Comparison of ENCODE assay signal across 9 cellular contexts in the genomic region with DNA sequence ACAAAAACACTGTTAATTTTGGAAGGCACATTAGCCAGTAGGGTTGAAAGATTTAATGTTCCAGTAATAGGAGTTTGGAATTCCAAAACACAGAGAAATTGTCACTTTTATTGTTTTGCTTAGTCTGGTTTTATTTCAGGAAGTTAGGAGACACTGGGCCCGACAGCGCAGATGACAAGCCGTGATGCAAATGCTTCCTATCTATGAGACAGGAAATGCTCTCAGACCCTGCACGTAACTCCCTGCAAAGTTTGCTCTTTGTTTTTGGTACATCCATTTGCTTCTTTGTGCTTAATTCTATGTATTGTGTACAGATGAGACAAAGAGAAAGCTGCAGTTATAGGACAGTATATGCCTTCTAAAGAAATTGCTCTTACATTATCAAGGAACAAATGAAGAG.
DNase-seq lines count a peak whose midpoint lies in the region; ATAC-seq and TF ChIP-seq lines count a peak whose summit lies in the region.
"Had no signal": no experiment of that assay in that cellular context is flagged by ENCODE, and none has a peak within 500 bp of the region (broad histone marks: within the 10 kb centered on the region; RNA-seq: fewer than 3 reads in every experiment).

No MANE protein-coding gene starts in this region.

- no peaks in the 10 kb centered on the region for H3K27me3 Mint-ChIP-seq in CD4-positive, CD25-positive, alpha-beta regulatory T cell
- no peaks in the 10 kb centered on the region for H3K27me3 Mint-ChIP-seq in chondrocyte (ENCODE audit: low read depth)

- no peaks in the 10 kb centered on the region for H3K36me3 ChIP-seq in CD4-positive, CD25-positive, alpha-beta regulatory T cell (ENCODE audit: control insufficient read depth, insufficient read depth, low read length)
- no peaks in the 10 kb centered on the region for H3K36me3 ChIP-seq in vagina

- TF ChIP-seq CTCF in chondrocyte (IDR thresholded peaks at IDR 0.05) = no peak
- no peak for TF ChIP-seq CTCF in vagina (IDR thresholded peaks at IDR 0.05)

- H3K4me3 ChIP-seq in CD4-positive, CD25-positive, alpha-beta regulatory T cell (ENCODE audit: low read depth, low read length) = peak overlapping the region; percentile 46
- no peak overlapping the region for H3K4me3 ChIP-seq in vagina

- peaks cover 7% of the 10 kb centered on the region for H3K4me1 ChIP-seq in CD4-positive, CD25-positive, alpha-beta regulatory T cell (ENCODE audit: control insufficient read depth, insufficient read depth, low read length, poor library complexity, severe bottlenecking)
- peaks cover 36% of the 10 kb centered on the region for H3K4me1 ChIP-seq in vagina

- TF ChIP-seq POLR2A in vagina (IDR thresholded peaks at IDR 0.05) = no peak

- no peaks in the 10 kb centered on the region for H3K36me3 Mint-ChIP-seq in CD4-positive, CD25-positive, alpha-beta regulatory T cell
- no peaks in the 10 kb centered on the region for H3K36me3 Mint-ChIP-seq in chondrocyte (ENCODE audit: low read depth)

- DNase-seq in CD4-positive, CD25-positive, alpha-beta regulatory T cell = peak in 2 of 3 donors; percentile 38 to 59
- peak; percentile 34 for DNase-seq in activated CD4-positive, alpha-beta T cell treated with anti-CD3 and anti-CD28 coated beads for 48 hours
- DNase-seq in iris pigment epithelial cell (ENCODE audit: low read depth) (peak; percentile 45), NCI-H187 (lab: John Stamatoyannopoulos, UW) (no peak), chondrocyte (ENCODE audit: low spot score) (no peak), cerebellar cortex (ENCODE audit: low spot score) (no peak), vagina (ENCODE audit: extremely low spot score in 2 of 2) (no peak)
- DNase-seq: NCI-H2081 had no signal

- ATAC-seq in CD4-positive, CD25-positive, alpha-beta regulatory T cell (ENCODE audit: low read depth in 2 of 2) = peak; percentile 71 to 82
- peak; percentile 77 for ATAC-seq in HG02885 (IDR thresholded peaks at IDR 0.05; ENCODE audit: poor library complexity, unreplicated experiment)

- no peak overlapping the region for H3K27ac ChIP-seq in CD4-positive, CD25-positive, alpha-beta regulatory T cell (ENCODE audit: insufficient read depth, low read length, poor library complexity, severe bottlenecking)
- no peak overlapping the region for H3K27ac ChIP-seq in vagina

- no peaks in the 10 kb centered on the region for H3K9me3 Mint-ChIP-seq in CD4-positive, CD25-positive, alpha-beta regulatory T cell
- H3K9me3 Mint-ChIP-seq in chondrocyte (ENCODE audit: low read depth) = no peaks in the 10 kb centered on the region

- intact Hi-C loops in vagina (cut with DNase I) = no loop called here

- H3K4me1 Mint-ChIP-seq in CD4-positive, CD25-positive, alpha-beta regulatory T cell = peaks cover 5 to 25% (median 18%) of the 10 kb centered on the region in 4 donors
- peaks cover 57% of the 10 kb centered on the region for H3K4me1 Mint-ChIP-seq in chondrocyte (ENCODE audit: low read depth)

- peak overlapping the region in 2 of 3 donors; percentile 84 to 86 for H3K27ac Mint-ChIP-seq in CD4-positive, CD25-positive, alpha-beta regulatory T cell
- H3K27ac Mint-ChIP-seq in chondrocyte (ENCODE audit: unreplicated experiment) = no peak overlapping the region

- H3K4me3 Mint-ChIP-seq in CD4-positive, CD25-positive, alpha-beta regulatory T cell = peak overlapping the region in 2 of 4 donors; percentile 66 to 71
- H3K4me3 Mint-ChIP-seq in chondrocyte (ENCODE audit: unreplicated experiment) = no peak overlapping the region

- no peaks in the 10 kb centered on the region for H3K27me3 ChIP-seq in CD4-positive, CD25-positive, alpha-beta regulatory T cell (ENCODE audit: control insufficient read depth, insufficient read depth, low read length)
- H3K27me3 ChIP-seq in vagina = no peaks in the 10 kb centered on the region

- no peaks in the 10 kb centered on the region for H3K9me3 ChIP-seq in CD4-positive, CD25-positive, alpha-beta regulatory T cell (ENCODE audit: control insufficient read depth in 2 of 2, low read length in 2 of 2)
- H3K9me3 ChIP-seq in vagina = no peaks in the 10 kb centered on the region

Comparison
In these comparisons a context has a peak if more than half of its experiments do, and no peak if none do; other contexts are left out.
1. DNase-seq: peak in CD4-positive, CD25-positive, alpha-beta regulatory T cell (2 of 3), activated CD4-positive, alpha-beta T cell treated with anti-CD3 and anti-CD28 coated beads for 48 hours (single experiment) and iris pigment epithelial cell (single experiment); none in NCI-H187 (0 of 2), chondrocyte (single experiment), cerebellar cortex (single experiment) and vagina (0 of 2).